In the genomic region with DNA sequence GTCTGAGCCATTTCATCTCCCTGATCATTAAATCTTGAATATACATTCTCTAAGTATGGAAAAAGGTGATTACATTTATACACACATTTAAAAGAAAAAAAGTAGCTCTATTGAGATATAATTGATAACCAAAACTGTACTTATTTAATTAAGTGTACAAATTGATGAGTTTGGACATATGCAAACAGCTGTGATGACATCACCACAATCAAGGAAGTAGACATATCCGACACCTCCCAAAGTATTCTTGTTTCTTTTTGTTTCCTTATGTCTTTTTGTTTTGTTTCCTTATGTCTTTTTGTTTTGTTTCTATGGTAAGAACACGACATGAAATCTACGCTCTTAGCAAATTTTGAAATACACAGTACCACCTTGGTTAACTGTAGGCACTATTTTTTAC, we compare ENCODE assay signal across 7 cellular contexts.
"Had no signal": no experiment of that assay in that cellular context is flagged by ENCODE, and none has a peak within 500 bp of the region (broad histone marks: within the 10 kb centered on the region; RNA-seq: fewer than 3 reads in every experiment).

No MANE protein-coding gene starts in this region.

- H3K4me3 Mint-ChIP-seq: IgD-negative memory B cell had no signal

- H3K9ac ChIP-seq: KMS-11 had no signal

- H3K4me1 Mint-ChIP-seq: IgD-negative memory B cell had no signal

- H3K27me3 Mint-ChIP-seq: IgD-negative memory B cell had no signal

- DNase-seq: IMR-90, KBM-7, KG1 had no signal

- FAIRE-seq: HTR-8/SVneo had no signal

- H3K4me2 ChIP-seq: KMS-11 had no signal

- H3K27ac ChIP-seq: HL-60, KMS-11 had no signal

- H3K27ac Mint-ChIP-seq: IgD-negative memory B cell had no signal

- H3K36me3 Mint-ChIP-seq: IgD-negative memory B cell had no signal
